8 cellular contexts compared by ENCODE assay signal in genomic region chr9:35658894-35659220, GRCh38. TPM values are rescaled to one million over a fixed set of nuclear protein-coding genes. Genes with fewer than 3 reads are reported as not detected.
DNase-seq lines count a peak whose midpoint lies in the region; ATAC-seq, FAIRE-seq and TF ChIP-seq lines count a peak whose summit lies in the region.

No MANE protein-coding gene starts in this region.

- WGBS in psoas muscle, 3 donors = 1 to 3% (median 2%) methylated on average over 4 of the region's 4 CpGs

- no peak for FAIRE-seq in GM19239 (lab: Jason Lieb, UNC)

- H3K27ac ChIP-seq in psoas muscle = peak overlapping the region; percentile 100

- intact Hi-C loops in Right ventricle myocardium inferior (cut with DNase I) (loop anchor here (2.0 to 5.0 kb wide), 3 partner anchors 54 to 168 kb away; partner anchors contain the start of genes FAM221B, TESK1 and TMEM8B), psoas muscle (cut with DNase I) (loop anchor here (2.0 kb wide), 1 partner anchor 72 kb away; no protein-coding TSS in a partner anchor)

- peak overlapping the region; percentile 93 for H3K4me3 Mint-ChIP-seq in activated CD4-positive, alpha-beta memory T cell treated with anti-CD3 and anti-CD28 coated beads, Interleukin-2, amount 10 ng/mL, durations not matched to agents 7 days and 5 days

- peaks cover 72% of the 10 kb centered on the region for H3K4me1 Mint-ChIP-seq in activated CD4-positive, alpha-beta memory T cell treated with anti-CD3 and anti-CD28 coated beads, Interleukin-2, amount 10 ng/mL, durations not matched to agents 7 days and 5 days

- peaks cover 0 to 18% of the 10 kb centered on the region in 2 donors for H3K36me3 ChIP-seq in psoas muscle (ENCODE audit: insufficient read depth in 1 of 2, low read depth in 1 of 2)

- no peak for TF ChIP-seq CTCF in psoas muscle (IDR thresholded peaks at IDR 0.05)

- peaks cover 4% of the 10 kb centered on the region for H3K27me3 Mint-ChIP-seq in activated CD4-positive, alpha-beta memory T cell treated with anti-CD3 and anti-CD28 coated beads, Interleukin-2, amount 10 ng/mL, durations not matched to agents 7 days and 5 days

- ATAC-seq in Right ventricle myocardium inferior (peak; percentile 9), psoas muscle (peak; percentile 20 to 44 (median 32)), HG03460 (IDR thresholded peaks at IDR 0.05; ENCODE audit: unreplicated experiment) (no peak)

- H3K4me1 ChIP-seq in psoas muscle = peaks cover 26% of the 10 kb centered on the region

- H3K27ac Mint-ChIP-seq in activated CD4-positive, alpha-beta memory T cell treated with anti-CD3 and anti-CD28 coated beads, Interleukin-2, amount 10 ng/mL, durations not matched to agents 7 days and 5 days = peak overlapping the region; percentile 79

- peak overlapping the region; percentile 89 for H3K4me3 ChIP-seq in psoas muscle

- H3K27me3 ChIP-seq in psoas muscle (ENCODE audit: insufficient read depth in 3 of 3, low read length in 2 of 3) = no peaks in the 10 kb centered on the region

- POLR2A ChIA-PET in activated CD4-positive, alpha-beta memory T cell treated with anti-CD3 and anti-CD28 coated beads, Interleukin-2, amount 10 ng/mL, durations not matched to agents 7 days and 5 days (lab: Charles Lee) = interaction anchor here (1.2 to 11.8 kb wide), 14 partner anchors 10 to 545 kb away, joined by 3 to 257 read pairs (median 6); partner anchors contain the start of genes CD72, CREB3, GBA2 and MSMP

- H3K9me3 ChIP-seq in psoas muscle = no peaks in the 10 kb centered on the region

- H3K36me3 Mint-ChIP-seq in activated CD4-positive, alpha-beta memory T cell treated with anti-CD3 and anti-CD28 coated beads, Interleukin-2, amount 10 ng/mL, durations not matched to agents 7 days and 5 days (ENCODE audit: low read depth) = peaks cover 49% of the 10 kb centered on the region

- CTCF ChIA-PET in activated CD4-positive, alpha-beta memory T cell treated with anti-CD3 and anti-CD28 coated beads, Interleukin-2, amount 10 ng/mL, durations not matched to agents 7 days and 5 days (lab: Charles Lee) = interaction anchor here (1.0 to 12.1 kb wide), 16 partner anchors 11 to 155 kb away, joined by 3 to 223 read pairs (median 10); partner anchors contain the start of genes CA9, CD72, CREB3 and GBA2

- DNase-seq in DMS79 (lab: John Stamatoyannopoulos, UW) = peak; percentile 13
- peak; percentile 21 for DNase-seq in HK-2 (ENCODE audit: unreplicated experiment)
- no peak for DNase-seq in activated CD4-positive, alpha-beta memory T cell treated with anti-CD3 and anti-CD28 coated beads, Interleukin-2, amount 10 ng/mL, durations not matched to agents 7 days and 5 days
- DNase-seq in Right ventricle myocardium inferior (ENCODE audit: missing footprints) = no peak
- DNase-seq in psoas muscle = peak; percentile 59 to 76
- DNase-seq in GM19239 (ENCODE audit: insufficient read length, low spot score) = no peak
- no peak for DNase-seq in putamen (ENCODE audit: low spot score)

- H3K9me3 Mint-ChIP-seq in activated CD4-positive, alpha-beta memory T cell treated with anti-CD3 and anti-CD28 coated beads, Interleukin-2, amount 10 ng/mL, durations not matched to agents 7 days and 5 days = no peaks in the 10 kb centered on the region

RNA-seq across cellular contexts. Expression of gene CCDC107, which starts 0.8 kb away (rescaled TPM):
- total RNA-seq in activated CD4-positive, alpha-beta memory T cell treated with anti-CD3 and anti-CD28 coated beads, Interleukin-2, amount 10 ng/mL, durations not matched to agents 7 days and 5 days = 10 to 100 TPM; 36.6 to 37.7 TPM
- total RNA-seq in Right ventricle myocardium inferior (58.6 TPM), psoas muscle (10 to 100 TPM; 15.4 to 39.4 (median 27.5) TPM)
- polyA plus RNA-seq in psoas muscle = 10 to 100 TPM; 21.5 to 49.4 (median 36.3) TPM

RNA-seq across cellular contexts. Expression of gene RMRP, which starts 1.0 kb away (rescaled TPM):
- total RNA-seq in activated CD4-positive, alpha-beta memory T cell treated with anti-CD3 and anti-CD28 coated beads, Interleukin-2, amount 10 ng/mL, durations not matched to agents 7 days and 5 days = over 10,000 TPM in 1 of 2 experiments, 1,000 to 10,000 TPM in 1; 9,885 to 10,678 TPM
- total RNA-seq in Right ventricle myocardium inferior (15,747 TPM), psoas muscle (over 10,000 TPM in 1 of 4 donors, 1,000 to 10,000 TPM in 3; 3,787 to 10,280 (median 6,744) TPM)
- 10 to 100 TPM in 1 of 3 donors, not detected in 2; 26.8 TPM for polyA plus RNA-seq in psoas muscle

RNA-seq across cellular contexts. Expression of gene ARHGEF39, which starts 6.1 kb away (rescaled TPM):
- total RNA-seq in activated CD4-positive, alpha-beta memory T cell treated with anti-CD3 and anti-CD28 coated beads, Interleukin-2, amount 10 ng/mL, durations not matched to agents 7 days and 5 days = 10 to 100 TPM; 19.1 to 19.9 TPM
- total RNA-seq in Right ventricle myocardium inferior (0.22 TPM), psoas muscle (under 1 TPM in 3 of 4 donors, not detected in 1; 0.07 to 0.21 (median 0.10) TPM)
- under 1 TPM; 0.20 to 0.79 (median 0.29) TPM for polyA plus RNA-seq in psoas muscle

RNA-seq across cellular contexts. Expression of gene SIT1, which starts 8.1 kb away (rescaled TPM):
- total RNA-seq in activated CD4-positive, alpha-beta memory T cell treated with anti-CD3 and anti-CD28 coated beads, Interleukin-2, amount 10 ng/mL, durations not matched to agents 7 days and 5 days = 100 to 1,000 TPM; 210 to 214 TPM
- not detected for total RNA-seq in Right ventricle myocardium inferior
- total RNA-seq in psoas muscle = under 1 TPM; 0.23 to 0.34 (median 0.28) TPM
- polyA plus RNA-seq in psoas muscle = under 1 TPM in 2 of 3 donors, not detected in 1; 0.08 to 0.10 TPM

RNA-seq across cellular contexts. Expression of gene CA9, which starts 14.9 kb away (rescaled TPM):
- total RNA-seq in activated CD4-positive, alpha-beta memory T cell treated with anti-CD3 and anti-CD28 coated beads, Interleukin-2, amount 10 ng/mL, durations not matched to agents 7 days and 5 days = 1 to 10 TPM; 1.1 to 1.2 TPM
- total RNA-seq in Right ventricle myocardium inferior = 0.30 TPM
- total RNA-seq in psoas muscle = not detected
- polyA plus RNA-seq in psoas muscle = under 1 TPM; 0.03 to 0.49 (median 0.05) TPM

Comparison
In these comparisons a context has a peak if more than half of its experiments do, and no peak if none do; other contexts are left out.
1. DNase-seq: peak in DMS79 (single experiment), HK-2 (single experiment) and psoas muscle (2 of 2); none in activated CD4-positive, alpha-beta memory T cell treated with anti-CD3 and anti-CD28 coated beads, Interleukin-2, amount 10 ng/mL, durations not matched to agents 7 days and 5 days (single experiment), Right ventricle myocardium inferior (single experiment), GM19239 (single experiment) and putamen (single experiment).
2. RNA of gene ARHGEF39, which starts 6.1 kb away (total RNA-seq): 19.1 to 19.9 TPM in activated CD4-positive, alpha-beta memory T cell treated with anti-CD3 and anti-CD28 coated beads, Interleukin-2, amount 10 ng/mL, durations not matched to agents 7 days and 5 days; 0.22 TPM in Right ventricle myocardium inferior (single experiment) and 0.07 to 0.21 TPM in psoas muscle; every median in the first group is over 10 times any median in the second.